Comparison of ENCODE assay signal across 19 cellular contexts in the genomic region with DNA sequence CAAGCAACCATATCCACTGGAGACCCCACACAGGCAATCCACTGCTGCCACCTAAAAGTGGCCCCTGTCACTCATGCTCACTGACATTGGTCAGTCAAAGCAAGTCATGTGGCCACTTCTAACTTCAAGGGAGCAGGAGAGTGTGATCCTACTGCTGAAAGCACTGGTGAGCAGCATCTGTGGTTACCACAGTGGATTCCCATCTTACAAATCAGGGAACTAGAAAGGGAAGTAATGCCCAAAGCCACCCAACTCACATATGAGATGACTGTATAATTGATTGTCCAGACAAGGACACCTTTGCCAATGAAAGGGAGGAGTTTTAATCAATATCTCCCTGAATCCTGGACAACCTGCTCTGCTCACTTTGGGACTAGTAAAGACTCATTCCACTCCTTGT.
"Had no signal": no experiment of that assay in that cellular context is flagged by ENCODE, and none has a peak within 500 bp of the region (broad histone marks: within the 10 kb centered on the region; RNA-seq: fewer than 3 reads in every experiment).

No MANE protein-coding gene starts in this region.

- H3K27ac ChIP-seq: epithelial cell of prostate, esophagus squamous epithelium, gastroesophageal sphincter, parathyroid adenoma, skin epidermis had no signal

- ATAC-seq: effector memory CD8-positive, alpha-beta T cell; gastroesophageal sphincter; left colon; left ventricle myocardium superior; sciatic nerve had no signal

- H3K4me1 ChIP-seq: esophagus squamous epithelium, gastroesophageal sphincter, parathyroid adenoma had no signal

- DNase-seq: effector memory CD8-positive, alpha-beta T cell; esophagus squamous epithelium; foreskin fibroblast; immature natural killer cell; left colon; left ventricle myocardium superior; midbrain; naive B cell; occipital lobe; stimulated activated CD4-positive, alpha-beta T cell treated with anti-CD3 and anti-CD28 coated beads, Interleukin-2, amount 100 ng/mL, for 24 hours; stimulated activated CD4-positive, alpha-beta T cell treated with anti-CD3 and anti-CD28 coated beads, Interleukin-4, amount 100 ng/mL, for 4 hours; stimulated activated naive B cell treated with anti-CD40 and anti-IgM and Interleukin-4, amounts not matched to agents 10 μg/mL and 1 μg/mL and 100 μg/mL, for 72 hours; trophoblast cell had no signal

- H3K9me3 ChIP-seq: esophagus squamous epithelium, gastroesophageal sphincter had no signal

- H3K4me3 ChIP-seq: esophagus squamous epithelium, gastroesophageal sphincter, lung, skin epidermis had no signal
